8 cellular contexts compared by ENCODE assay signal in genomic region chr12:52244615-52244994, GRCh38. TPM values are rescaled to one million over a fixed set of nuclear protein-coding genes. Genes with fewer than 3 reads are reported as not detected.
DNase-seq lines count a peak whose midpoint lies in the region; ATAC-seq and TF ChIP-seq lines count a peak whose summit lies in the region.

No MANE protein-coding gene starts in this region.

- no peak overlapping the region for H3K4me3 ChIP-seq in CD4-positive, alpha-beta memory T cell (ENCODE audit: low read length in 2 of 2)
- H3K4me3 ChIP-seq in adrenal gland = no peak overlapping the region
- no peak overlapping the region for H3K4me3 ChIP-seq in HAP-1

- no peaks in the 10 kb centered on the region for H3K9me3 ChIP-seq in CD4-positive, alpha-beta memory T cell (ENCODE audit: control insufficient read depth in 1 of 2, low read length in 2 of 2)
- no peaks in the 10 kb centered on the region for H3K9me3 ChIP-seq in adrenal gland (replicated peaks in 1 of 3)
- no peaks in the 10 kb centered on the region for H3K9me3 ChIP-seq in HAP-1

- no peaks in the 10 kb centered on the region for H3K36me3 Mint-ChIP-seq in CD4-positive, alpha-beta memory T cell
- no peaks in the 10 kb centered on the region for H3K36me3 Mint-ChIP-seq in natural killer cell treated with Interleukin-12 subunit alpha and Interleukin-12 subunit beta and Interleukin-15 and Interleukin-18, amount 100 ng/mL, for 72 hours

- peaks cover 19% of the 10 kb centered on the region for H3K4me1 ChIP-seq in CD4-positive, alpha-beta memory T cell (ENCODE audit: insufficient read depth, low read length)
- H3K4me1 ChIP-seq in adrenal gland (replicated peaks in 1 of 2) (peaks cover 44 to 54% of the 10 kb centered on the region in 2 donors), HAP-1 (peaks cover 8% of the 10 kb centered on the region)

- POLR2A ChIA-PET in CD4-positive, alpha-beta memory T cell (lab: Charles Lee; ENCODE audit: partially characterized antibody) = no interaction called here

- H3K9me3 Mint-ChIP-seq in CD4-positive, alpha-beta memory T cell = peaks cover 0 to 2% (median 0%) of the 10 kb centered on the region in 8 donors
- H3K9me3 Mint-ChIP-seq in natural killer cell treated with Interleukin-12 subunit alpha and Interleukin-12 subunit beta and Interleukin-15 and Interleukin-18, amount 100 ng/mL, for 72 hours = no peaks in the 10 kb centered on the region

- H3K36me3 ChIP-seq in CD4-positive, alpha-beta memory T cell (ENCODE audit: insufficient read depth, low read length) = no peaks in the 10 kb centered on the region
- H3K36me3 ChIP-seq in adrenal gland (replicated peaks in 1 of 2) (no peaks in the 10 kb centered on the region), HAP-1 (replicated peaks) (no peaks in the 10 kb centered on the region)

- no peak for DNase-seq in CD4-positive, alpha-beta memory T cell
- DNase-seq in adrenal gland (no peak), NCI-H2029 treated with DMSO at 0.1 percent for 48 hours (lab: John Stamatoyannopoulos, UW) (no peak), HCEC 1CT (no peak), HAP-1 (ENCODE audit: low spot score in 2 of 2) (no peak)
- no peak for DNase-seq in natural killer cell treated with Interleukin-12 subunit alpha and Interleukin-12 subunit beta and Interleukin-15 and Interleukin-18, amount 100 ng/mL, for 72 hours (ENCODE audit: low spot score)

- peak overlapping the region in 4 of 8 donors; percentile 31 to 79 (median 38) for H3K4me3 Mint-ChIP-seq in CD4-positive, alpha-beta memory T cell
- peak overlapping the region; percentile 70 for H3K4me3 Mint-ChIP-seq in natural killer cell treated with Interleukin-12 subunit alpha and Interleukin-12 subunit beta and Interleukin-15 and Interleukin-18, amount 100 ng/mL, for 72 hours

- H3K27ac Mint-ChIP-seq in CD4-positive, alpha-beta memory T cell = peak overlapping the region; percentile 47 to 93 (median 88)
- peak overlapping the region; percentile 80 to 98 for H3K27ac Mint-ChIP-seq in natural killer cell treated with Interleukin-12 subunit alpha and Interleukin-12 subunit beta and Interleukin-15 and Interleukin-18, amount 100 ng/mL, for 72 hours

- intact Hi-C loops in CD4-positive, alpha-beta memory T cell (cut with micrococcal nuclease) = no loop called here
- intact Hi-C loops in adrenal gland (cut with DNase I) = no loop called here

- peaks cover 12 to 45% (median 15%) of the 10 kb centered on the region in 4 donors for H3K4me1 Mint-ChIP-seq in CD4-positive, alpha-beta memory T cell
- H3K4me1 Mint-ChIP-seq in natural killer cell treated with Interleukin-12 subunit alpha and Interleukin-12 subunit beta and Interleukin-15 and Interleukin-18, amount 100 ng/mL, for 72 hours (ENCODE audit: low read depth in 2 of 2) = peaks cover 15 to 34% of the 10 kb centered on the region in 2 donors

- no peaks in the 10 kb centered on the region for H3K27me3 ChIP-seq in CD4-positive, alpha-beta memory T cell (ENCODE audit: insufficient read depth, low read length)
- H3K27me3 ChIP-seq in adrenal gland (no peaks in the 10 kb centered on the region), HAP-1 (ENCODE audit: low read depth) (no peaks in the 10 kb centered on the region)

- CTCF ChIA-PET in CD4-positive, alpha-beta memory T cell (lab: Charles Lee; ENCODE audit: partially characterized antibody) = interaction anchor here (0.5 to 3.1 kb wide), 3 partner anchors 34 to 728 kb away, joined by 3 to 12 read pairs (median 3); no protein-coding TSS in a partner anchor

- ATAC-seq in HG02884 (IDR thresholded peaks at IDR 0.05; ENCODE audit: unreplicated experiment) (peak; percentile 10), HG03025 (IDR thresholded peaks at IDR 0.05; ENCODE audit: low FRiP score, unreplicated experiment) (no peak)
- ATAC-seq in natural killer cell treated with Interleukin-12 subunit alpha and Interleukin-12 subunit beta and Interleukin-15 and Interleukin-18, amount 100 ng/mL, for 72 hours = peak in 1 of 2 donors; percentile 7

- TF ChIP-seq CTCF in adrenal gland (IDR thresholded peaks at IDR 0.05) = no peak

- 59 to 75% (median 65%) methylated on average over 3 of the region's 3 CpGs for WGBS in adrenal gland, 4 donors

- peak overlapping the region; percentile 43 for H3K27ac ChIP-seq in CD4-positive, alpha-beta memory T cell (ENCODE audit: low read depth, low read length)
- peak overlapping the region; percentile 1 to 93 (median 83) for H3K27ac ChIP-seq in adrenal gland

- peaks cover 0 to 11% of the 10 kb centered on the region in 2 donors for H3K27me3 Mint-ChIP-seq in CD4-positive, alpha-beta memory T cell
- peaks cover 6 to 11% of the 10 kb centered on the region in 2 donors for H3K27me3 Mint-ChIP-seq in natural killer cell treated with Interleukin-12 subunit alpha and Interleukin-12 subunit beta and Interleukin-15 and Interleukin-18, amount 100 ng/mL, for 72 hours

- no peak for TF ChIP-seq POLR2A in adrenal gland (IDR thresholded peaks at IDR 0.05)

- in situ Hi-C loops in HAP-1 (cut with MboI; ENCODE audit: low sequenced_read_pairs) = no loop called here

RNA-seq across cellular contexts. Expression of gene KRT7, which starts 11.6 kb away (rescaled TPM):
- not detected for total RNA-seq in CD4-positive, alpha-beta memory T cell
- polyA plus RNA-seq in CD4-positive, alpha-beta memory T cell = not detected
- total RNA-seq in adrenal gland = 10 to 100 TPM in 2 of 8 donors, 1 to 10 TPM in 6; 1.3 to 13.5 (median 8.4) TPM
- 10 to 100 TPM in 2 of 3 donors, 1 to 10 TPM in 1; 2.1 to 34.8 (median 12.1) TPM for polyA plus RNA-seq in adrenal gland
- 1 to 10 TPM; 2.6 to 6.1 TPM for total RNA-seq in natural killer cell treated with Interleukin-12 subunit alpha and Interleukin-12 subunit beta and Interleukin-15 and Interleukin-18, amount 100 ng/mL, for 72 hours

RNA-seq across cellular contexts. Expression of gene KRT86, which starts 29.8 kb away (rescaled TPM):
- total RNA-seq in CD4-positive, alpha-beta memory T cell = not detected
- not detected for polyA plus RNA-seq in CD4-positive, alpha-beta memory T cell
- 1 to 10 TPM in 5 of 8 donors, under 1 TPM in 3; 0.69 to 6.2 (median 1.4) TPM for total RNA-seq in adrenal gland
- 1 to 10 TPM in 1 of 3 donors, under 1 TPM in 1, not detected in 1; 0.61 to 1.4 TPM for polyA plus RNA-seq in adrenal gland
- total RNA-seq in natural killer cell treated with Interleukin-12 subunit alpha and Interleukin-12 subunit beta and Interleukin-15 and Interleukin-18, amount 100 ng/mL, for 72 hours = under 1 TPM in 1 of 2 donors, not detected in 1; 0.43 TPM

RNA-seq across cellular contexts. Expression of gene KRT81, which starts 46.7 kb away (rescaled TPM):
- total RNA-seq in CD4-positive, alpha-beta memory T cell = not detected
- polyA plus RNA-seq in CD4-positive, alpha-beta memory T cell = not detected
- total RNA-seq in adrenal gland = under 1 TPM in 2 of 8 donors, not detected in 6; 0.25 to 0.42 TPM
- polyA plus RNA-seq in adrenal gland = not detected
- total RNA-seq in natural killer cell treated with Interleukin-12 subunit alpha and Interleukin-12 subunit beta and Interleukin-15 and Interleukin-18, amount 100 ng/mL, for 72 hours = under 1 TPM in 1 of 2 donors, not detected in 1; 0.22 TPM

RNA-seq across cellular contexts. Expression of gene KRT80, which starts 52.8 kb away (rescaled TPM):
- not detected for total RNA-seq in CD4-positive, alpha-beta memory T cell
- polyA plus RNA-seq in CD4-positive, alpha-beta memory T cell = not detected
- total RNA-seq in adrenal gland = 10 to 100 TPM in 1 of 8 donors, 1 to 10 TPM in 6, under 1 TPM in 1; 0.95 to 14.6 (median 6.3) TPM
- 1 to 10 TPM; 1.8 to 8.8 (median 2.5) TPM for polyA plus RNA-seq in adrenal gland
- total RNA-seq in natural killer cell treated with Interleukin-12 subunit alpha and Interleukin-12 subunit beta and Interleukin-15 and Interleukin-18, amount 100 ng/mL, for 72 hours = not detected
